1 cellular context compared by ENCODE assay signal in genomic region chr18:47618758-47619157, GRCh38.
TF ChIP-seq lines count a peak whose summit lies in the region.

No MANE protein-coding gene starts in this region.

TF ChIP-seq in H1, 55 proteins besides CTCF, POLR2A, EP300 and RAD21:
- TF ChIP-seq E2F6 (IDR thresholded peaks at IDR 0.05): no peak
- TF ChIP-seq PHF8 (conservative IDR thresholded peaks at IDR 0.05; ENCODE audit: low read depth, low read length): no peak
- no peak for TF ChIP-seq SIX5 (IDR thresholded peaks at IDR 0.05; ENCODE audit: low read depth, low read length)
- no peak for TF ChIP-seq CBX8 (IDR thresholded peaks at IDR 0.05; ENCODE audit: borderline replicate concordance, low read depth, low read length)
- no peak for TF ChIP-seq RBBP5 (IDR thresholded peaks at IDR 0.05; ENCODE audit: borderline replicate concordance, low read depth, low read length)
- TF ChIP-seq MAFK (IDR thresholded peaks at IDR 0.05; ENCODE audit: low read depth, low read length): no peak
- TF ChIP-seq SIRT6 (IDR thresholded peaks at IDR 0.05; ENCODE audit: low read length): no peak
- no peak for TF ChIP-seq GABPA (IDR thresholded peaks at IDR 0.05; ENCODE audit: borderline replicate concordance, insufficient read depth, low read length)
TF ChIP-seq in H1: peak in this region for 0.
